In genomic region chr4:26288308-26288982, GRCh38 we compare ENCODE assay signal across 8 cellular contexts. TPM values are rescaled to one million over a fixed set of nuclear protein-coding genes. Genes with fewer than 3 reads are reported as not detected.
A peak's percentile ranks its signal among the peaks of the same experiment; 100 is the strongest.
DNase-seq lines count a peak whose midpoint lies in the region; ATAC-seq, FAIRE-seq and TF ChIP-seq lines count a peak whose summit lies in the region.

No MANE protein-coding gene starts in this region.

- ATAC-seq in GM19043 (IDR thresholded peaks at IDR 0.05; ENCODE audit: low read depth, unreplicated experiment): peak; percentile 83
- ATAC-seq in HG03103 (IDR thresholded peaks at IDR 0.05; ENCODE audit: low read depth, unreplicated experiment): peak; percentile 80

- H3K4me3 Mint-ChIP-seq in CD14-positive monocyte: peak overlapping the region; percentile 42 to 76

- peak overlapping the region; percentile 98 to 100 (median 99) for H3K27ac Mint-ChIP-seq in CD14-positive monocyte

- intact Hi-C loops in CD14-positive monocyte (cut with micrococcal nuclease): loop anchor here (1.0 to 2.0 kb wide), 3 partner anchors 14 to 32 kb away; partner anchors contain the start of gene RBPJ (in 1 of the 2)

- H3K4me1 Mint-ChIP-seq in CD14-positive monocyte: peaks cover 30% of the 10 kb centered on the region

- peaks cover 0 to 2% (median 0%) of the 10 kb centered on the region in 3 donors for H3K27me3 Mint-ChIP-seq in CD14-positive monocyte (ENCODE audit: low read depth in 3 of 3)

- DNase-seq in CD14-positive monocyte (ENCODE audit: low spot score) (peak; percentile 93), UCSD-AML1 (lab: John Stamatoyannopoulos, UW; ENCODE audit: unreplicated experiment) (peak; percentile 45), iris pigment epithelial cell (ENCODE audit: low read depth) (peak; percentile 84), NCI-H510A (lab: John Stamatoyannopoulos, UW) (no peak), RCC 7860 (ENCODE audit: low spot score) (no peak), occipital lobe (lab: John Stamatoyannopoulos, UW) (no peak)

- TF ChIP-seq CTCF in CD14-positive monocyte (IDR thresholded peaks at IDR 0.05): no peak

- H3K9me3 Mint-ChIP-seq in CD14-positive monocyte: peaks cover 0 to 2% (median 0%) of the 10 kb centered on the region in 7 donors

- H3K36me3 Mint-ChIP-seq in CD14-positive monocyte: peaks cover 0 to 7% of the 10 kb centered on the region in 2 donors

- FAIRE-seq in RCC 7860 (lab: Jason Lieb, UNC): no peak

RNA-seq across cellular contexts. Expression of gene RBPJ, which starts 32.4 kb away (rescaled TPM):
- polyA plus RNA-seq in CD14-positive monocyte: 100 to 1,000 TPM; 128 to 177 TPM
- total RNA-seq in occipital lobe: 97.3 TPM

Comparison
In these comparisons a context has a peak if more than half of its experiments do, and no peak if none do; other contexts are left out.
1. DNase-seq: peak in CD14-positive monocyte (single experiment), UCSD-AML1 (single experiment) and iris pigment epithelial cell (single experiment); none in NCI-H510A (single experiment), RCC 7860 (single experiment) and occipital lobe (single experiment).